1 cellular context compared by ENCODE assay signal in the genomic region with DNA sequence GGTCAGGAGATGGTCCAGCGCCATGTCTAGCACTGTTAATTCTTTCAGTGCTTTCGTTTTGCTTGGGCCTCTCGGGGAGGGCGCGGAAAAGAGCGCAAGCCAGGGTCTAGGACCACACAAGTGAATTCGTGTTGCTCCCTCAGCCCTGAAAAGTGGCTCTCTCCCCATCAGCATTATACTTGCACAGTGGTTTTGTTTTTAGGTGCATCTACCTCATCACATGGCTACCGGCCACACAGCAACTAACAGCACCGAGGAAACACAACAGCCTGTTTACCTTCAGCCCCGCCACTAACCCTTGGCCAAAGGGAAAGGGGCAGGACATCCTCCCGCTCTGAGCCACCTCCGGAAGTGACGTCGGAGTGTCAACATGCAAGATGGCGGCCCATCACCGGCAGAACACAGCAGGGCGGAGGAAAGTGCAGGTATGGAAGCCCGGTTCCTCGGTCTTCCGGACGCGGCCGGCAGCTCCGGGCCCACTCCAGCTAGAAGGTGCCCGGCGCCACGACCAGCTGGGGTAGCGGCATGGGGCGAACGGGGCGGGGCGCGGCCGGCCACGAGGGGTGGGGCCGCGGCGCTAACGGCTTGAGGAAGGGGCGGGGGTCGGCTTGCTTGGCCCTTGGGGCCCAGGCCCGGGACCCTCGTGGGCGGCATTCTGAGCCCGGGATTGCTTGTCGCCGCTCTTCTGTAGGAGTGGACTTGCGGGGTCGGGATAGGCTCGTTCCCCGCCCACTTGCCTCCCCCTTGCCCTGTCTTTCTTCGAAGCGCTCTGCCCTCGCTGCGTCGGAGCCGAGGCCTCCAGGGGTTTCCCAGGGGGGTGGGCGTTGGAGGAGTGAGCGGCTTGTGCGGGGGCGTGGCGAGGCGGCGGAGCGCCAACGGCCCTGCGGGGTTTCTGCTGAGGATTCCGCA.
TF ChIP-seq lines count a peak whose summit lies in the region.

Gene SCN11A, minus strand, starts transcription at position 296 of the 909 bp plus-strand sequence. CDS start 101,582 bp downstream, outside the sequence.
Gene WDR48, plus strand, starts transcription at position 368 of the 909 bp plus-strand sequence. Its CDS starts 10 bp downstream, at position 378.

TF ChIP-seq in HepG2, 621 proteins besides CTCF, POLR2A, EP300 and RAD21 (continued from another document and continues in another):
- TF ChIP-seq ZBTB39 (CRISPR knock-in tag; IDR thresholded peaks at IDR 0.05) (no peak), DZIP1 (CRISPR knock-in tag; IDR thresholded peaks at IDR 0.05) (peak; percentile 18; the same call in 1 of the 2 replicates), RFX1 (IDR thresholded peaks at IDR 0.05) (no peak), MBD4 (IDR thresholded peaks at IDR 0.05; ENCODE audit: borderline replicate concordance, low read length) (no peak), TSC22D2 (CRISPR knock-in tag; IDR thresholded peaks at IDR 0.05; ENCODE audit: borderline replicate concordance) (no peak), ZBTB7B (CRISPR knock-in tag; IDR thresholded peaks at IDR 0.05) (peak; percentile 67; the same call in 1 of the 2 replicates), ZNF280B (CRISPR knock-in tag; IDR thresholded peaks at IDR 0.05; ENCODE audit: borderline replicate concordance) (no peak), ZNF264 (CRISPR knock-in tag; IDR thresholded peaks at IDR 0.05) (peak; percentile 62; the same call in 1 of the 2 replicates), KLF12 (CRISPR knock-in tag; IDR thresholded peaks at IDR 0.05; ENCODE audit: borderline replicate concordance) (0 out of 2 replicates have a peak, but pooled peaks have one; percentile 43), ZNF550 (CRISPR knock-in tag; IDR thresholded peaks at IDR 0.05; ENCODE audit: borderline replicate concordance) (0 out of 2 replicates have a peak, but pooled peaks have one; percentile 11), PAF1 (CRISPR knock-in tag; IDR thresholded peaks at IDR 0.05) (no peak), BCLAF1 (IDR thresholded peaks at IDR 0.05) (no peak), THAP11 (CRISPR knock-in tag; IDR thresholded peaks at IDR 0.05) (peak; percentile 89), ZNF780A (CRISPR knock-in tag; IDR thresholded peaks at IDR 0.05) (peak; percentile 91), PHF8 (CRISPR knock-in tag; IDR thresholded peaks at IDR 0.05) (peak; percentile 97), ZNF773 (CRISPR knock-in tag; IDR thresholded peaks at IDR 0.05; ENCODE audit: borderline replicate concordance) (no peak), ZBTB38 (CRISPR knock-in tag; IDR thresholded peaks at IDR 0.05) (peak; percentile 97), ZFP36L2 (CRISPR knock-in tag; IDR thresholded peaks at IDR 0.05) (no peak), IRF1 (CRISPR knock-in tag; IDR thresholded peaks at IDR 0.05; ENCODE audit: low read depth) (peak; percentile 27; the same call in 1 of the 2 replicates), ETV6 (CRISPR knock-in tag; conservative IDR thresholded peaks at IDR 0.05) (no peak), AKAP8 (CRISPR knock-in tag; IDR thresholded peaks at IDR 0.05) (peak; percentile 61; the same call in 1 of the 2 replicates), TCF12 (IDR thresholded peaks at IDR 0.05) (no peak), TCF12 (CRISPR knock-in tag; IDR thresholded peaks at IDR 0.05) (no peak), STAT5B (CRISPR knock-in tag; IDR thresholded peaks at IDR 0.05) (no peak), TAF1 (CRISPR knock-in tag; IDR thresholded peaks at IDR 0.05) (peak; percentile 98), ONECUT2 (CRISPR knock-in tag; IDR thresholded peaks at IDR 0.05) (no peak), ZSCAN25 (CRISPR knock-in tag; IDR thresholded peaks at IDR 0.05) (no peak; the same call in 1 of the 2 replicates), GZF1 (CRISPR knock-in tag; IDR thresholded peaks at IDR 0.05) (peak; percentile 68; the same call in 1 of the 2 replicates), ATF2 (CRISPR knock-in tag; IDR thresholded peaks at IDR 0.05) (peak; percentile 66; the same call in 1 of the 2 replicates), ZMAT3 (CRISPR knock-in tag; conservative IDR thresholded peaks at IDR 0.05) (peak; percentile 77), TP53 (CRISPR knock-in tag; conservative IDR thresholded peaks at IDR 0.05) (no peak), GABPA (IDR thresholded peaks at IDR 0.05; ENCODE audit: low read depth, low read length) (peak; percentile 95), GABPA (CRISPR knock-in tag; IDR thresholded peaks at IDR 0.05; ENCODE audit: low read depth) (peak; percentile 96)
- TF ChIP-seq, protein P1, sequence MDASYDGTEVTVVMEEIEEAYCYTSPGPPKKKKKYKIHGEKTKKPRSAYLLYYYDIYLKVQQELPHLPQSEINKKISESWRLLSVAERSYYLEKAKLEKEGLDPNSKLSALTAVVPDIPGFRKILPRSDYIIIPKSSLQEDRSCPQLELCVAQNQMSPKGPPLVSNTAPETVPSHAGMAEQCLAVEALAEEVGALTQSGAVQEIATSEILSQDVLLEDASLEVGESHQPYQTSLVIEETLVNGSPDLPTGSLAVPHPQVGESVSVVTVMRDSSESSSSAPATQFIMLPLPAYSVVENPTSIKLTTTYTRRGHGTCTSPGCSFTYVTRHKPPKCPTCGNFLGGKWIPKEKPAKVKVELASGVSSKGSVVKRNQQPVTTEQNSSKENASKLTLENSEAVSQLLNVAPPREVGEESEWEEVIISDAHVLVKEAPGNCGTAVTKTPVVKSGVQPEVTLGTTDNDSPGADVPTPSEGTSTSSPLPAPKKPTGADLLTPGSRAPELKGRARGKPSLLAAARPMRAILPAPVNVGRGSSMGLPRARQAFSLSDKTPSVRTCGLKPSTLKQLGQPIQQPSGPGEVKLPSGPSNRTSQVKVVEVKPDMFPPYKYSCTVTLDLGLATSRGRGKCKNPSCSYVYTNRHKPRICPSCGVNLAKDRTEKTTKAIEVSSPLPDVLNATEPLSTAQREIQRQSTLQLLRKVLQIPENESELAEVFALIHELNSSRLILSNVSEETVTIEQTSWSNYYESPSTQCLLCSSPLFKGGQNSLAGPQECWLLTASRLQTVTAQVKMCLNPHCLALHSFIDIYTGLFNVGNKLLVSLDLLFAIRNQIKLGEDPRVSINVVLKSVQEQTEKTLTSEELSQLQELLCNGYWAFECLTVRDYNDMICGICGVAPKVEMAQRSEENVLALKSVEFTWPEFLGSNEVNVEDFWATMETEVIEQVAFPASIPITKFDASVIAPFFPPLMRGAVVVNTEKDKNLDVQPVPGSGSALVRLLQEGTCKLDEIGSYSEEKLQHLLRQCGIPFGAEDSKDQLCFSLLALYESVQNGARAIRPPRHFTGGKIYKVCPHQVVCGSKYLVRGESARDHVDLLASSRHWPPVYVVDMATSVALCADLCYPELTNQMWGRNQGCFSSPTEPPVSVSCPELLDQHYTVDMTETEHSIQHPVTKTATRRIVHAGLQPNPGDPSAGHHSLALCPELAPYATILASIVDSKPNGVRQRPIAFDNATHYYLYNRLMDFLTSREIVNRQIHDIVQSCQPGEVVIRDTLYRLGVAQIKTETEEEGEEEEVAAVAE (CRISPR knock-in tag; IDR thresholded peaks at IDR 0.05; ENCODE audit: borderline replicate concordance): peak; percentile 47; the same call in 1 of the 2 replicates
- TF ChIP-seq, protein P2, sequence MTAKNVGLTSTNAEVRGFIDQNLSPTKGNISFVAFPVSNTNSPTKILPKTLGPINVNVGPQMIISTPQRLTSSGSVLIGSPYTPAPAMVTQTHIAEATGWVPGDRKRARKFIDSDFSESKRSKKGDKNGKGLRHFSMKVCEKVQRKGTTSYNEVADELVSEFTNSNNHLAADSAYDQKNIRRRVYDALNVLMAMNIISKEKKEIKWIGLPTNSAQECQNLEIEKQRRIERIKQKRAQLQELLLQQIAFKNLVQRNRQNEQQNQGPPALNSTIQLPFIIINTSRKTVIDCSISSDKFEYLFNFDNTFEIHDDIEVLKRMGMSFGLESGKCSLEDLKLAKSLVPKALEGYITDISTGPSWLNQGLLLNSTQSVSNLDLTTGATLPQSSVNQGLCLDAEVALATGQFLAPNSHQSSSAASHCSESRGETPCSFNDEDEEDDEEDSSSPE (CRISPR knock-in tag; IDR thresholded peaks at IDR 0.05): peak; percentile 79
- TF ChIP-seq, protein P3, sequence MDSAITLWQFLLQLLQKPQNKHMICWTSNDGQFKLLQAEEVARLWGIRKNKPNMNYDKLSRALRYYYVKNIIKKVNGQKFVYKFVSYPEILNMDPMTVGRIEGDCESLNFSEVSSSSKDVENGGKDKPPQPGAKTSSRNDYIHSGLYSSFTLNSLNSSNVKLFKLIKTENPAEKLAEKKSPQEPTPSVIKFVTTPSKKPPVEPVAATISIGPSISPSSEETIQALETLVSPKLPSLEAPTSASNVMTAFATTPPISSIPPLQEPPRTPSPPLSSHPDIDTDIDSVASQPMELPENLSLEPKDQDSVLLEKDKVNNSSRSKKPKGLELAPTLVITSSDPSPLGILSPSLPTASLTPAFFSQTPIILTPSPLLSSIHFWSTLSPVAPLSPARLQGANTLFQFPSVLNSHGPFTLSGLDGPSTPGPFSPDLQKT (CRISPR knock-in tag; IDR thresholded peaks at IDR 0.05; ENCODE audit: borderline replicate concordance): no peak
